1 cellular context compared by ENCODE assay signal in genomic region chr1:235030919-235031596, GRCh38.
TF ChIP-seq lines count a peak whose summit lies in the region.

No MANE protein-coding gene starts in this region.

TF ChIP-seq in A549, 52 proteins besides CTCF, POLR2A, EP300 and RAD21:
- peak; percentile 76 for TF ChIP-seq MAFK (IDR thresholded peaks at IDR 0.05; ENCODE audit: partially characterized antibody)
- TF ChIP-seq MAX (IDR thresholded peaks at IDR 0.05): no peak
